Comparison of ENCODE assay signal across 12 cellular contexts in genomic region chr9:15308511-15308910, GRCh38. TPM values are rescaled to one million over a fixed set of nuclear protein-coding genes. Genes with fewer than 3 reads are reported as not detected.
A peak's percentile ranks its signal among the peaks of the same experiment; 100 is the strongest.
DNase-seq lines count a peak whose midpoint lies in the region; ATAC-seq and TF ChIP-seq lines count a peak whose summit lies in the region.
"Had no signal": no experiment of that assay in that cellular context is flagged by ENCODE, and none has a peak within 500 bp of the region (broad histone marks: within the 10 kb centered on the region; RNA-seq: fewer than 3 reads in every experiment).

No MANE protein-coding gene starts in this region.

- H3K4me1 ChIP-seq in foreskin keratinocyte (peaks cover 11% of the 10 kb centered on the region), upper lobe of left lung (peaks cover 6 to 21% (median 17%) of the 10 kb centered on the region in 4 donors)

- no peak for DNase-seq in activated naive CD4-positive, alpha-beta T cell treated with anti-CD3 and anti-CD28 coated beads, Interleukin-2, amount 50 U/mL, for 16 hours
- DNase-seq in amniotic epithelial cell (ENCODE audit: low read depth) (peak; percentile 80), foreskin keratinocyte (peak; percentile 90 to 95), NCI-H2107 (lab: John Stamatoyannopoulos, UW) (no peak), A172 (ENCODE audit: low spot score) (no peak), upper lobe of left lung (no peak)
- DNase-seq: NCI-H1436 treated with DMSO at 0.1 percent for 48 hours had no signal

- no peaks in the 10 kb centered on the region for H3K27me3 Mint-ChIP-seq in activated naive CD4-positive, alpha-beta T cell treated with anti-CD3 and anti-CD28 coated beads, Interleukin-2, amount 50 U/mL, for 24 hours

- no peak for TF ChIP-seq POLR2A in upper lobe of left lung (IDR thresholded peaks at IDR 0.05)

- WGBS in upper lobe of left lung, 2 donors = 74 to 84% methylated on average over 1 of the region's 1 CpG

- peak overlapping the region; percentile 80 for H3K27ac Mint-ChIP-seq in activated naive CD4-positive, alpha-beta T cell treated with anti-CD3 and anti-CD28 coated beads, Interleukin-2, amount 50 U/mL, for 24 hours

- peak; percentile 71 for ATAC-seq in foreskin keratinocyte
- no peak for ATAC-seq in HG03196 (IDR thresholded peaks at IDR 0.05; ENCODE audit: unreplicated experiment)
- no peak for ATAC-seq in upper lobe of left lung (ENCODE audit: low FRiP score in 2 of 2)

- no peaks in the 10 kb centered on the region for H3K9me3 ChIP-seq in upper lobe of left lung
- H3K9me3 ChIP-seq: tibial nerve had no signal

- H3K4me3 ChIP-seq in upper lobe of left lung = no peak overlapping the region
- H3K4me3 ChIP-seq: tibial nerve had no signal

- no peaks in the 10 kb centered on the region for H3K36me3 ChIP-seq in upper lobe of left lung
- H3K36me3 ChIP-seq: tibial nerve had no signal

- TF ChIP-seq CTCF in foreskin keratinocyte (conservative IDR thresholded peaks at IDR 0.05) (no peak), upper lobe of left lung (IDR thresholded peaks at IDR 0.05) (no peak)

- H3K27ac ChIP-seq in foreskin keratinocyte (no peak overlapping the region), upper lobe of left lung (no peak overlapping the region)
- H3K27ac ChIP-seq: C4-2B, HL-60, tibial nerve had no signal

- peaks cover 67% of the 10 kb centered on the region for H3K4me1 Mint-ChIP-seq in activated naive CD4-positive, alpha-beta T cell treated with anti-CD3 and anti-CD28 coated beads, Interleukin-2, amount 50 U/mL, for 24 hours

- H3K9me3 Mint-ChIP-seq in activated naive CD4-positive, alpha-beta T cell treated with anti-CD3 and anti-CD28 coated beads, Interleukin-2, amount 50 U/mL, for 24 hours = no peaks in the 10 kb centered on the region

- TF ChIP-seq EP300 in upper lobe of left lung (IDR thresholded peaks at IDR 0.05) = no peak

- H3K4me3 Mint-ChIP-seq in activated naive CD4-positive, alpha-beta T cell treated with anti-CD3 and anti-CD28 coated beads, Interleukin-2, amount 50 U/mL, for 24 hours = peak overlapping the region; percentile 98

- H3K27me3 ChIP-seq in foreskin keratinocyte (no peaks in the 10 kb centered on the region), upper lobe of left lung (no peaks in the 10 kb centered on the region)
- H3K27me3 ChIP-seq: tibial nerve had no signal

- peaks cover 7% of the 10 kb centered on the region for H3K36me3 Mint-ChIP-seq in activated naive CD4-positive, alpha-beta T cell treated with anti-CD3 and anti-CD28 coated beads, Interleukin-2, amount 50 U/mL, for 24 hours

RNA-seq across cellular contexts. Expression of gene TTC39B, which starts 1.5 kb away (rescaled TPM):
- total RNA-seq in foreskin keratinocyte = 7.9 and 8.7 TPM in 2 replicates
- polyA plus RNA-seq in foreskin keratinocyte = 2.7 and 2.9 TPM in 2 replicates
- total RNA-seq in A172 (2014; rRNA removed; shearing (Covaris generic)) = 2.8 and 3.7 TPM in 2 replicates
- 10 to 100 TPM; 16.7 to 35.7 (median 29.9) TPM for total RNA-seq in upper lobe of left lung

Comparison
In these comparisons a context has a peak if more than half of its experiments do, and no peak if none do; other contexts are left out.
1. DNase-seq: peak in amniotic epithelial cell (single experiment) and foreskin keratinocyte (2 of 2); none in activated naive CD4-positive, alpha-beta T cell treated with anti-CD3 and anti-CD28 coated beads, Interleukin-2, amount 50 U/mL, for 16 hours (single experiment), NCI-H2107 (single experiment), A172 (single experiment) and upper lobe of left lung (0 of 2).